ENCODE assay signal across 22 cellular contexts in genomic region chr11:80958966-80959365, GRCh38.
"Had no signal": no experiment of that assay in that cellular context is flagged by ENCODE, and none has a peak within 500 bp of the region (broad histone marks: within the 10 kb centered on the region; RNA-seq: fewer than 3 reads in every experiment).

No MANE protein-coding gene starts in this region.

- H3K36me3 ChIP-seq: adrenal gland, gastroesophageal sphincter, transverse colon had no signal

- H3K27me3 ChIP-seq: adrenal gland, gastroesophageal sphincter, transverse colon had no signal

- H3K4me3 ChIP-seq: adrenal gland, gastroesophageal sphincter, mucosa of descending colon, smooth muscle cell, transverse colon had no signal

- ATAC-seq: activated CD8-positive, alpha-beta T cell treated with anti-CD3 and anti-CD28 coated beads, Interleukin-2, amount 10 ng/mL, durations not matched to agents 7 days and 5 days; activated naive CD4-positive, alpha-beta T cell treated with anti-CD3 and anti-CD28 coated beads, Interleukin-2, amount 50 U/mL, for 72 hours; activated T-helper 17 cell treated with anti-CD3 and anti-CD28 coated beads, Interleukin-2, amount 50 U/mL, for 72 hours; stimulated activated naive B cell treated with anti-CD40 and anti-IgM and Interleukin-4, amounts not matched to agents 10 μg/mL and 1 μg/mL and 100 μg/mL, for 72 hours; T-helper 17 cell had no signal

- H3K9me3 ChIP-seq: adrenal gland, gastroesophageal sphincter, mucosa of descending colon, transverse colon had no signal

- DNase-seq: activated CD4-positive, alpha-beta T cell treated with anti-CD3 and anti-CD28 coated beads, Interleukin-2, amount 10 ng/mL, durations not matched to agents 24 days and 14 days; activated CD8-positive, alpha-beta T cell treated with anti-CD3 and anti-CD28 coated beads, Interleukin-2, amount 10 ng/mL, durations not matched to agents 7 days and 5 days; activated T-cell treated with anti-CD3 and anti-CD28 coated beads, Interleukin-2, amount 50 U/mL, for 1 hour; adrenal gland; cerebellar nuclear complex; erythroblast; head of caudate nucleus; islet precursor cell; left cardiac atrium; mesendoderm; mucosa of descending colon; nephron progenitor cell; nucleus accumbens; stimulated activated CD4-positive, alpha-beta T cell treated with anti-CD3 and anti-CD28 coated beads, Interleukin-2, amount 100 ng/mL, for 48 hours; stimulated activated CD8-positive, alpha-beta memory T cell treated with anti-CD3 and anti-CD28 coated beads, Interleukin-4, amount 100 ng/mL, for 48 hours; stimulated activated naive B cell treated with anti-CD40 and anti-IgM and Interleukin-4, amounts not matched to agents 10 μg/mL and 1 μg/mL and 100 μg/mL, for 72 hours; T-helper 17 cell; transverse colon had no signal

- H3K4me2 ChIP-seq: smooth muscle cell had no signal

- H3K4me1 ChIP-seq: adrenal gland, gastroesophageal sphincter, transverse colon had no signal

- H3K27ac ChIP-seq: adrenal gland, gastroesophageal sphincter, transverse colon had no signal
